In the genomic region with DNA sequence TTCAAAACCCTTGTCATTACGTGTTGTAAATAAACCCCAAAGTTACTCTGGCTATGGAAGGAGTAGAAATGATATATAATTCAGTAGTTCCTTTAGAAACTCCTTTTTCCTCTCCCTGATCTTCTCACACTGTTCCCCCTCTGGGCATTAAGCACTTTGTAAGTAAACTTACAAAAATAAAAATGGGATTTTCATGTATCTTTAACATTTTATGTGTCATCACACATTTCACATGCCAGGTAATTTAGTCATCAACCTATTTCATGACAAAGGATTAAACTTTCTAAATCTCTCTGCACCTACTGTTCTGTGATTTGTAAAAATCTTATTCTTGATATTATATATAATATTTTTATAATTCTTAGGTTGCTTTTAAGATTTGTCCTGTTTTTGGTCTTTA, we compare ENCODE assay signal across 20 cellular contexts.
DNase-seq lines count a peak whose midpoint lies in the region; FAIRE-seq and TF ChIP-seq lines count a peak whose summit lies in the region.
"Had no signal": no experiment of that assay in that cellular context is flagged by ENCODE, and none has a peak within 500 bp of the region (broad histone marks: within the 10 kb centered on the region; RNA-seq: fewer than 3 reads in every experiment).

No MANE protein-coding gene starts in this region.

- no peaks in the 10 kb centered on the region for H3K79me2 ChIP-seq in mammary epithelial cell (ENCODE audit: insufficient read depth, low read length)

- intact Hi-C loops in mammary epithelial cell (cut with micrococcal nuclease) = no loop called here

- in situ Hi-C loops in mammary epithelial cell (cut with MboI; ENCODE audit: low sequenced_read_pairs in 2 of 2) = no loop called here

- CTCF ChIA-PET in mammary epithelial cell (lab: Charles Lee; ENCODE audit: low non-redundant PET) = no interaction called here

- no peaks in the 10 kb centered on the region for H4K20me1 ChIP-seq in mammary epithelial cell (ENCODE audit: insufficient read depth, low read length)

- no peaks in the 10 kb centered on the region for H3K27me3 ChIP-seq in mammary epithelial cell (ENCODE audit: insufficient read depth, low read length)
- H3K27me3 ChIP-seq: heart left ventricle, uterus had no signal

- no peaks in the 10 kb centered on the region for H3K36me3 ChIP-seq in mammary epithelial cell (ENCODE audit: insufficient read depth, low read length)
- H3K36me3 ChIP-seq: heart left ventricle, lower lobe of right lung, uterus had no signal

- peaks cover 4% of the 10 kb centered on the region for H3K9me3 ChIP-seq in mammary epithelial cell (replicated peaks; ENCODE audit: insufficient read depth, low read length)
- H3K9me3 ChIP-seq: heart left ventricle, lower lobe of right lung, uterus had no signal

- no peak for DNase-seq in D721Med (ENCODE audit: insufficient read length, low spot score)
- DNase-seq in M059J (ENCODE audit: low read depth) = peak; percentile 75
- peak; percentile 43 for DNase-seq in mammary epithelial cell
- peak; percentile 42 for DNase-seq in iris pigment epithelial cell (ENCODE audit: low read depth)
- DNase-seq in activated T-cell treated with anti-CD3 and anti-CD28 coated beads, Interleukin-2, amount 50 U/mL, for 48 hours = no peak
- no peak for DNase-seq in DMS53 (lab: John Stamatoyannopoulos, UW)
- DNase-seq in AG08395 (ENCODE audit: low spot score) = no peak
- no peak for DNase-seq in T-helper 2 cell
- DNase-seq: activated CD4-positive, alpha-beta T cell treated with anti-CD3 and anti-CD28 coated beads for 1 hour; activated naive CD8-positive, alpha-beta T cell treated with anti-CD3 and anti-CD28 coated beads for 36 hours; CD8-positive, alpha-beta T cell; DND-41; erythroblast; heart left ventricle; lower lobe of right lung; OCI-M1; stimulated activated CD4-positive, alpha-beta T cell treated with anti-CD3 and anti-CD28 coated beads, Interleukin-12 subunit alpha, Interleukin-12 subunit beta, amount 100 ng/mL, for 4 hours; stimulated activated CD8-positive, alpha-beta memory T cell treated with anti-CD3 and anti-CD28 coated beads, Interleukin-4, amount 100 ng/mL, for 48 hours; T1000; uterus had no signal

- no TSS peak for BruUV-seq in mammary epithelial cell (replicated peaks; lab: Mats Ljungman, UMichigan)

- WGBS in mammary epithelial cell (ENCODE audit: low coverage, missing lambda C conversion rate) = 100% methylated on average over 1 of the region's 1 CpG

- H3K4me1 ChIP-seq in mammary epithelial cell (ENCODE audit: insufficient read depth, low read length) = peaks cover 12% of the 10 kb centered on the region
- H3K4me1 ChIP-seq: heart left ventricle, lower lobe of right lung, uterus had no signal

- H3K9ac ChIP-seq in mammary epithelial cell (ENCODE audit: insufficient read depth, low read length) = no peak overlapping the region

- TF ChIP-seq CTCF in D721Med (IDR thresholded peaks at IDR 0.05; ENCODE audit: insufficient read depth, missing control alignments) = no peak
- no peak for TF ChIP-seq CTCF in mammary epithelial cell (conservative IDR thresholded peaks at IDR 0.05 in 1 of 2, IDR thresholded peaks at IDR 0.05 in 1 of 2; ENCODE audit: extremely low read depth in 1 of 2, insufficient read depth in 1 of 2, low read depth in 1 of 2, low read length in 2 of 2)

- H3K4me2 ChIP-seq in mammary epithelial cell (ENCODE audit: insufficient read depth, low read depth, low read length) = peak overlapping the region; percentile 45

- H3K4me3 ChIP-seq in mammary epithelial cell (replicated peaks in 1 of 3; ENCODE audit: insufficient read depth in 1 of 3, low read depth in 2 of 3, low read length in 3 of 3) = no peak overlapping the region
- H3K4me3 ChIP-seq: heart left ventricle, lower lobe of right lung, uterus had no signal

- dilution Hi-C loops in mammary epithelial cell (cut with HindIII; ENCODE audit: low sequenced_read_pairs) = no loop called here

- FAIRE-seq in D721Med (lab: Jason Lieb, UNC) = peak; percentile 41

- no peak overlapping the region for H3K27ac ChIP-seq in mammary epithelial cell (ENCODE audit: insufficient read depth, low read depth, low read length)
- H3K27ac ChIP-seq: heart left ventricle, lower lobe of right lung, uterus had no signal

- H2AFZ ChIP-seq in mammary epithelial cell (ENCODE audit: low read depth, low read length) = no peak overlapping the region

Comparison
In these comparisons a context has a peak if more than half of its experiments do, and no peak if none do; other contexts are left out.
1. DNase-seq: peak in M059J (single experiment), mammary epithelial cell (single experiment) and iris pigment epithelial cell (single experiment); none in D721Med (single experiment), activated T-cell treated with anti-CD3 and anti-CD28 coated beads, Interleukin-2, amount 50 U/mL, for 48 hours (0 of 2), DMS53 (single experiment), AG08395 (single experiment) and T-helper 2 cell (0 of 5).